Comparison of ENCODE assay signal across 27 cellular contexts in the genomic region with DNA sequence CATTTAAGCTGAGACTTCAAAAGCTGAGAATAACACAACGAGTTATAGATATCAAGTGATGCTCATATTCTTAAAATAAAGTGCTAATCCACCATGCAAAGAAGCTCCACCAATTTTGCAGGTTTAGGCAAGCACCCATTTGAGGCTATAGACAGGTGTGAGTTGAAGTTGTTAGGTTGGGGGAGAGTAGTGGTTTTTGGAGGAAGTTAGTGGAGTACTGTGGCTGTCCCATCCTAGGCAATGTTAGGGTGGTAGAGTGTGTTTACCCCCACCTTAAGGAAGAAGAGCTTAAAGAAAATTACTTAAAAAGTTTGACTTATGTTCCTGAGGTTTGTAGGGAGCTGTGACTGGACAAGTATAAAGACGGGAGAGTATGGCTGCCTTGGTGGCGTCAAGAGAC.
"Had no signal": no experiment of that assay in that cellular context is flagged by ENCODE, and none has a peak within 500 bp of the region (broad histone marks: within the 10 kb centered on the region; RNA-seq: fewer than 3 reads in every experiment).

No MANE protein-coding gene starts in this region.

- H3K4me3 ChIP-seq: ovary, psoas muscle, right lobe of liver, sigmoid colon, stomach, thoracic aorta, thyroid gland, tibial nerve, upper lobe of left lung, vagina had no signal

- H2AFZ ChIP-seq: parathyroid adenoma had no signal

- H3K79me2 ChIP-seq: parathyroid adenoma had no signal

- H3K9me3 ChIP-seq: ovary, psoas muscle, right lobe of liver, sigmoid colon, stomach, thoracic aorta, thyroid gland, tibial nerve, upper lobe of left lung, vagina had no signal

- H3K27me3 Mint-ChIP-seq: naive thymus-derived CD8-positive, alpha-beta T cell; progenitor cell of endocrine pancreas; stimulated activated memory B cell treated with anti-CD40 and anti-IgM and Interleukin-4, amounts not matched to agents 10 μg/mL and 1 μg/mL and 100 μg/mL, for 72 hours had no signal

- H3K27me3 ChIP-seq: ovary, right lobe of liver, sigmoid colon, stomach, thyroid gland, tibial nerve, upper lobe of left lung, vagina had no signal

- DNase-seq: nephron progenitor cell; occipital lobe; ovary; posterior cingulate gyrus; psoas muscle; right cardiac atrium; right lobe of liver; sigmoid colon; small intestine; stimulated activated CD4-positive, alpha-beta T cell treated with anti-CD3 and anti-CD28 coated beads, Interleukin-15, amount 100 ng/mL, for 24 hours; stimulated activated CD4-positive, alpha-beta T cell treated with anti-CD3 and anti-CD28 coated beads, Interleukin-2, amount 100 ng/mL, for 24 hours; stimulated activated CD4-positive, alpha-beta T cell treated with anti-CD3 and anti-CD28 coated beads, Interleukin-2, amount 100 ng/mL, for 48 hours; stimulated activated CD4-positive, alpha-beta T cell treated with anti-CD3 and anti-CD28 coated beads, Interleukin-4, amount 100 ng/mL, for 24 hours; stimulated activated naive CD8-positive, alpha-beta T cell treated with anti-CD3 and anti-CD28 coated beads, Interleukin-15, Interleukin-2, amounts not matched to agents 100 U/mL and 50 U/mL, for 24 hours; stomach; thyroid gland; trophoblast cell; upper lobe of left lung had no signal

- H3K4me3 Mint-ChIP-seq: naive thymus-derived CD8-positive, alpha-beta T cell; natural killer cell treated with Interleukin-12 subunit alpha and Interleukin-12 subunit beta and Interleukin-15 and Interleukin-18, amount 100 ng/mL, for 72 hours; nephron progenitor cell; neural crest cell; stimulated activated memory B cell treated with anti-CD40 and anti-IgM and Interleukin-4, amounts not matched to agents 10 μg/mL and 1 μg/mL and 100 μg/mL, for 72 hours had no signal

- ATAC-seq: natural killer cell treated with Interleukin-12 subunit alpha and Interleukin-12 subunit beta and Interleukin-15 and Interleukin-18, amount 100 ng/mL, for 72 hours; psoas muscle; right cardiac atrium; right lobe of liver; stimulated activated naive CD8-positive, alpha-beta T cell treated with anti-CD3 and anti-CD28 coated beads, Interleukin-15, Interleukin-2, amounts not matched to agents 100 U/mL and 50 U/mL, for 24 hours had no signal

- H3K36me3 Mint-ChIP-seq: naive thymus-derived CD8-positive, alpha-beta T cell; natural killer cell treated with Interleukin-12 subunit alpha and Interleukin-12 subunit beta and Interleukin-15 and Interleukin-18, amount 100 ng/mL, for 72 hours; stimulated activated memory B cell treated with anti-CD40 and anti-IgM and Interleukin-4, amounts not matched to agents 10 μg/mL and 1 μg/mL and 100 μg/mL, for 72 hours had no signal

- H3K27ac ChIP-seq: ovary, parathyroid adenoma, psoas muscle, right lobe of liver, sigmoid colon, stomach, thoracic aorta, thyroid gland, tibial nerve, upper lobe of left lung, vagina had no signal

- H3K27ac Mint-ChIP-seq: natural killer cell treated with Interleukin-12 subunit alpha and Interleukin-12 subunit beta and Interleukin-15 and Interleukin-18, amount 100 ng/mL, for 72 hours; nephron progenitor cell; progenitor cell of endocrine pancreas; stimulated activated memory B cell treated with anti-CD40 and anti-IgM and Interleukin-4, amounts not matched to agents 10 μg/mL and 1 μg/mL and 100 μg/mL, for 72 hours had no signal

- H3K9me3 Mint-ChIP-seq: naive thymus-derived CD8-positive, alpha-beta T cell; natural killer cell treated with Interleukin-12 subunit alpha and Interleukin-12 subunit beta and Interleukin-15 and Interleukin-18, amount 100 ng/mL, for 72 hours; nephron progenitor cell; stimulated activated memory B cell treated with anti-CD40 and anti-IgM and Interleukin-4, amounts not matched to agents 10 μg/mL and 1 μg/mL and 100 μg/mL, for 72 hours had no signal

- H3K9ac ChIP-seq: parathyroid adenoma had no signal

- H3K4me1 ChIP-seq: parathyroid adenoma, psoas muscle, right lobe of liver, sigmoid colon, stomach, thyroid gland, tibial nerve, upper lobe of left lung, vagina had no signal

- H3K36me3 ChIP-seq: ovary, right lobe of liver, sigmoid colon, stomach, thoracic aorta, thyroid gland, tibial nerve, upper lobe of left lung, vagina had no signal

- H3K4me1 Mint-ChIP-seq: nephron progenitor cell; neural crest cell; stimulated activated memory B cell treated with anti-CD40 and anti-IgM and Interleukin-4, amounts not matched to agents 10 μg/mL and 1 μg/mL and 100 μg/mL, for 72 hours had no signal
